In genomic region chr6:169700296-169700695, GRCh38 we compare ENCODE assay signal across 10 cellular contexts. TPM values are rescaled to one million over a fixed set of nuclear protein-coding genes. Genes with fewer than 3 reads are reported as not detected.
DNase-seq lines count a peak whose midpoint lies in the region; ATAC-seq, FAIRE-seq and TF ChIP-seq lines count a peak whose summit lies in the region.
"Had no signal": no experiment of that assay in that cellular context is flagged by ENCODE, and none has a peak within 500 bp of the region (broad histone marks: within the 10 kb centered on the region; RNA-seq: fewer than 3 reads in every experiment).

No MANE protein-coding gene starts in this region.

- 67 to 79% methylated on average over 5 of the region's 5 CpGs for WGBS in pancreas, 2 donors

- no peak overlapping the region for H3K27ac ChIP-seq in CD8-positive, alpha-beta T cell (ENCODE audit: low read depth, low read length)
- H3K27ac ChIP-seq in KMS-11 (no peak overlapping the region), pancreas (no peak overlapping the region)
- H3K27ac ChIP-seq in naive thymus-derived CD4-positive, alpha-beta T cell (ENCODE audit: low read depth, low read length) = peak overlapping the region; percentile 98

- CTCF ChIA-PET in CD8-positive, alpha-beta T cell (lab: Charles Lee) = no interaction called here
- CTCF ChIA-PET in naive thymus-derived CD4-positive, alpha-beta T cell (lab: Charles Lee) = no interaction called here

- H3K4me3 Mint-ChIP-seq in CD8-positive, alpha-beta T cell = peak overlapping the region; percentile 11
- H3K4me3 Mint-ChIP-seq in naive thymus-derived CD4-positive, alpha-beta T cell = peak overlapping the region in 8 of 10 donors; percentile 1 to 94 (median 90)

- intact Hi-C loops in CD8-positive, alpha-beta T cell (cut with DNase I, micrococcal nuclease) = loop anchor here (2.0 to 10.0 kb wide), 5 partner anchors 45 to 607 kb away; partner anchors contain the start of gene FAM120B (in 1 of the 2)
- intact Hi-C loops in naive thymus-derived CD4-positive, alpha-beta T cell (cut with micrococcal nuclease) = loop anchor here (5.0 kb wide), 2 partner anchors 592 to 803 kb away; partner anchors contain the start of gene DLL1 (in 1 of the 2)
- intact Hi-C loops in pancreas (cut with DNase I) = no loop called here

- no peak for DNase-seq in CD8-positive, alpha-beta T cell
- DNase-seq in adipocyte (ENCODE audit: low read depth) (no peak), SW 1271 (lab: John Stamatoyannopoulos, UW) (no peak), GM19238 (ENCODE audit: insufficient read length, low spot score) (no peak), pancreas (no peak)
- no peak for DNase-seq in naive thymus-derived CD4-positive, alpha-beta T cell
- DNase-seq: activated CD4-positive, alpha-beta T cell treated with anti-CD3 and anti-CD28 coated beads, Interleukin-2, amount 50 U/mL, for 4 hours; head of caudate nucleus had no signal

- no peak overlapping the region for H3K4me3 ChIP-seq in CD8-positive, alpha-beta T cell (ENCODE audit: low read depth, low read length)
- no peak overlapping the region for H3K4me3 ChIP-seq in KMS-11 (IDR thresholded peaks at IDR 0.05; ENCODE audit: insufficient read depth, low read depth, low read length)
- H3K4me3 ChIP-seq in adipocyte (ENCODE audit: low read length) = peak overlapping the region; percentile 91
- no peak overlapping the region for H3K4me3 ChIP-seq in naive thymus-derived CD4-positive, alpha-beta T cell (ENCODE audit: low read length)
- H3K4me3 ChIP-seq in pancreas = no peak overlapping the region

- POLR2A ChIA-PET in CD8-positive, alpha-beta T cell (lab: Charles Lee) = interaction anchor here (0.6 to 6.7 kb wide), 2 partner anchors 23 to 104 kb away, joined by 3 to 122 read pairs; partner anchors contain the start of gene PHF10
- POLR2A ChIA-PET in naive thymus-derived CD4-positive, alpha-beta T cell (lab: Charles Lee) = interaction anchor here (0.6 to 15.5 kb wide), 5 partner anchors 7 to 388 kb away, joined by 3 to 307 read pairs (median 11); partner anchors contain the start of genes DYNLT2, ERMARD and PHF10

- H3K9ac ChIP-seq in KMS-11 (peak overlapping the region; percentile 75; the same call in 1 of the 2 replicates), adipocyte (ENCODE audit: low read length) (peak overlapping the region; percentile 96)

- H4K20me1 ChIP-seq in KMS-11 (ENCODE audit: insufficient read depth) = no peaks in the 10 kb centered on the region

- H3K79me2 ChIP-seq in KMS-11 (ENCODE audit: insufficient read depth, low read depth) = peaks cover 34% of the 10 kb centered on the region

- H3K4me2 ChIP-seq in KMS-11 = peak overlapping the region; percentile 83

- peaks cover 8% of the 10 kb centered on the region for H3K36me3 ChIP-seq in CD8-positive, alpha-beta T cell (ENCODE audit: insufficient read depth, low read length)
- H3K36me3 ChIP-seq in KMS-11 (ENCODE audit: insufficient read depth) (no peaks in the 10 kb centered on the region), adipocyte (ENCODE audit: control insufficient read depth, insufficient read depth, low read length, severe bottlenecking) (no peaks in the 10 kb centered on the region), pancreas (peaks cover 0 to 5% (median 0%) of the 10 kb centered on the region in 3 donors)
- H3K36me3 ChIP-seq in naive thymus-derived CD4-positive, alpha-beta T cell (ENCODE audit: control insufficient read depth in 2 of 3, insufficient read depth in 3 of 3, low read length in 3 of 3) = peaks cover 0 to 17% (median 4%) of the 10 kb centered on the region in 3 experiments

- ATAC-seq in CD8-positive, alpha-beta T cell = no peak
- ATAC-seq in naive thymus-derived CD4-positive, alpha-beta T cell = no peak
- no peak for ATAC-seq in HG02885 (IDR thresholded peaks at IDR 0.05; ENCODE audit: poor library complexity, unreplicated experiment)
- no peak for ATAC-seq in pancreas

- no peaks in the 10 kb centered on the region for H3K9me3 Mint-ChIP-seq in CD8-positive, alpha-beta T cell
- H3K9me3 Mint-ChIP-seq in naive thymus-derived CD4-positive, alpha-beta T cell = peaks cover 0 to 7% (median 2%) of the 10 kb centered on the region in 11 donors

- H3K36me3 Mint-ChIP-seq in CD8-positive, alpha-beta T cell = peaks cover 20% of the 10 kb centered on the region
- H3K36me3 Mint-ChIP-seq in naive thymus-derived CD4-positive, alpha-beta T cell = peaks cover 0 to 16% (median 6%) of the 10 kb centered on the region in 5 donors

- no peaks in the 10 kb centered on the region for H3K27me3 ChIP-seq in CD8-positive, alpha-beta T cell (ENCODE audit: insufficient read depth, low read length)
- H3K27me3 ChIP-seq in KMS-11 (ENCODE audit: insufficient read depth, low read depth) = no peaks in the 10 kb centered on the region
- no peaks in the 10 kb centered on the region for H3K27me3 ChIP-seq in adipocyte (replicated peaks; ENCODE audit: control insufficient read depth, insufficient read depth, low read length)
- no peaks in the 10 kb centered on the region for H3K27me3 ChIP-seq in naive thymus-derived CD4-positive, alpha-beta T cell (ENCODE audit: control insufficient read depth in 2 of 2, insufficient read depth in 2 of 2, low read length in 2 of 2)
- H3K27me3 ChIP-seq in pancreas = no peaks in the 10 kb centered on the region

- no peaks in the 10 kb centered on the region for H3K27me3 Mint-ChIP-seq in CD8-positive, alpha-beta T cell (ENCODE audit: low read depth)
- no peaks in the 10 kb centered on the region for H3K27me3 Mint-ChIP-seq in naive thymus-derived CD4-positive, alpha-beta T cell

- H3K4me1 Mint-ChIP-seq in CD8-positive, alpha-beta T cell (ENCODE audit: low read depth) = peaks cover 42% of the 10 kb centered on the region
- H3K4me1 Mint-ChIP-seq in naive thymus-derived CD4-positive, alpha-beta T cell = peaks cover 24 to 47% (median 43%) of the 10 kb centered on the region in 7 donors

- H3K9me3 ChIP-seq in CD8-positive, alpha-beta T cell (ENCODE audit: low read length) = no peaks in the 10 kb centered on the region
- H3K9me3 ChIP-seq in adipocyte (ENCODE audit: control insufficient read depth, low read length) (no peaks in the 10 kb centered on the region), pancreas (no peaks in the 10 kb centered on the region)
- peaks cover 0 to 4% (median 0%) of the 10 kb centered on the region in 3 experiments for H3K9me3 ChIP-seq in naive thymus-derived CD4-positive, alpha-beta T cell (ENCODE audit: control insufficient read depth in 2 of 3, low read length in 3 of 3)

- TF ChIP-seq CTCF in CD8-positive, alpha-beta T cell (IDR thresholded peaks at IDR 0.05) = no peak
- no peak for TF ChIP-seq CTCF in KMS-11 (conservative IDR thresholded peaks at IDR 0.05; ENCODE audit: low read depth, low read length)
- no peak for TF ChIP-seq CTCF in pancreas (IDR thresholded peaks at IDR 0.05)

- H3K27ac Mint-ChIP-seq in CD8-positive, alpha-beta T cell = no peak overlapping the region
- H3K27ac Mint-ChIP-seq in naive thymus-derived CD4-positive, alpha-beta T cell = peak overlapping the region in 5 of 9 donors; percentile 26 to 92 (median 62)

- FAIRE-seq in pancreas (lab: Jason Lieb, UNC) = no peak

- H2AFZ ChIP-seq in KMS-11 (ENCODE audit: low read depth) = no peak overlapping the region

- peaks cover 31% of the 10 kb centered on the region for H3K4me1 ChIP-seq in CD8-positive, alpha-beta T cell (ENCODE audit: insufficient read depth, low read length)
- H3K4me1 ChIP-seq in KMS-11 (ENCODE audit: low read depth, poor library complexity, severe bottlenecking) = peaks cover 33% of the 10 kb centered on the region
- peaks cover 39% of the 10 kb centered on the region for H3K4me1 ChIP-seq in adipocyte (ENCODE audit: control insufficient read depth, insufficient read depth, low read length)
- peaks cover 22 to 36% of the 10 kb centered on the region in 2 donors for H3K4me1 ChIP-seq in naive thymus-derived CD4-positive, alpha-beta T cell (ENCODE audit: control insufficient read depth in 2 of 2, insufficient read depth in 2 of 2, low read length in 2 of 2)
- peaks cover 14 to 26% (median 24%) of the 10 kb centered on the region in 3 donors for H3K4me1 ChIP-seq in pancreas

RNA-seq across cellular contexts. Expression of gene WDR27, which starts 1.5 kb away (rescaled TPM):
- 10 to 100 TPM; 18.5 to 19.2 TPM for total RNA-seq in CD8-positive, alpha-beta T cell
- 10 to 100 TPM; 22.7 to 89.0 (median 41.4) TPM for total RNA-seq in naive thymus-derived CD4-positive, alpha-beta T cell
- 1 to 10 TPM; 6.7 to 6.8 TPM for polyA plus RNA-seq in naive thymus-derived CD4-positive, alpha-beta T cell
- 10 to 100 TPM in 5 of 6 donors, 1 to 10 TPM in 1; 9.6 to 32.2 (median 14.9) TPM for total RNA-seq in pancreas
- 10 to 100 TPM; 25.5 to 43.1 TPM for polyA plus RNA-seq in pancreas

RNA-seq across cellular contexts. Expression of gene C6orf120, which starts 1.6 kb away (rescaled TPM):
- total RNA-seq in CD8-positive, alpha-beta T cell = 10 to 100 TPM; 19.9 TPM
- 10 to 100 TPM; 16.0 to 38.1 (median 19.3) TPM for total RNA-seq in naive thymus-derived CD4-positive, alpha-beta T cell
- 10 to 100 TPM in 1 of 2 donors, 1 to 10 TPM in 1; 8.7 to 13.0 TPM for polyA plus RNA-seq in naive thymus-derived CD4-positive, alpha-beta T cell
- total RNA-seq in pancreas = 10 to 100 TPM in 4 of 6 donors, 1 to 10 TPM in 2; 7.9 to 15.5 (median 13.9) TPM
- 1 to 10 TPM; 2.9 to 6.9 TPM for polyA plus RNA-seq in pancreas

RNA-seq across cellular contexts. Expression of gene PHF10, which starts 24.0 kb away (rescaled TPM):
- 10 to 100 TPM; 85.4 to 87.5 TPM for total RNA-seq in CD8-positive, alpha-beta T cell
- total RNA-seq in naive thymus-derived CD4-positive, alpha-beta T cell = 100 to 1,000 TPM in 2 of 5 experiments, 10 to 100 TPM in 3; 58.7 to 124 (median 93.4) TPM
- 10 to 100 TPM; 17.1 to 21.9 TPM for polyA plus RNA-seq in naive thymus-derived CD4-positive, alpha-beta T cell
- total RNA-seq in pancreas = 10 to 100 TPM; 14.1 to 34.6 (median 19.9) TPM
- polyA plus RNA-seq in pancreas = 10 to 100 TPM; 23.8 to 39.8 TPM

RNA-seq across cellular contexts. Expression of gene DYNLT2, which starts 51.1 kb away (rescaled TPM):
- total RNA-seq in CD8-positive, alpha-beta T cell = 1 to 10 TPM; 3.6 to 3.7 TPM
- total RNA-seq in naive thymus-derived CD4-positive, alpha-beta T cell = 1 to 10 TPM; 2.5 to 4.7 (median 4.1) TPM
- 1 to 10 TPM in 1 of 2 donors, under 1 TPM in 1; 0.58 to 1.6 TPM for polyA plus RNA-seq in naive thymus-derived CD4-positive, alpha-beta T cell
- 1 to 10 TPM in 2 of 6 donors, under 1 TPM in 4; 0.20 to 1.2 (median 0.89) TPM for total RNA-seq in pancreas
- polyA plus RNA-seq in pancreas = 1 to 10 TPM; 1.4 to 2.9 TPM

RNA-seq across cellular contexts. Expression of gene ERMARD, which starts 51.1 kb away (rescaled TPM):
- total RNA-seq in CD8-positive, alpha-beta T cell = 10 to 100 TPM; 21.2 to 23.2 TPM
- total RNA-seq in naive thymus-derived CD4-positive, alpha-beta T cell = 10 to 100 TPM; 30.3 to 43.7 (median 35.7) TPM
- 10 to 100 TPM in 1 of 2 donors, 1 to 10 TPM in 1; 5.5 to 18.5 TPM for polyA plus RNA-seq in naive thymus-derived CD4-positive, alpha-beta T cell
- total RNA-seq in pancreas = 10 to 100 TPM in 5 of 6 donors, 1 to 10 TPM in 1; 9.1 to 16.7 (median 13.7) TPM
- 10 to 100 TPM; 50.7 to 62.4 TPM for polyA plus RNA-seq in pancreas

Comparison
In these comparisons a context has a peak if more than half of its experiments do, and no peak if none do; other contexts are left out.
1. intact Hi-C loops: an anchor here in CD8-positive, alpha-beta T cell (2.0 to 10.0 kb wide) and naive thymus-derived CD4-positive, alpha-beta T cell (5.0 kb wide); none called in pancreas.